3 cellular contexts compared by ENCODE assay signal in genomic region chr7:55553087-55553345, GRCh38.
TF ChIP-seq lines count a peak whose summit lies in the region.

No MANE protein-coding gene starts in this region.

TF ChIP-seq in A549, 52 proteins besides CTCF, POLR2A, EP300 and RAD21:
- no peak for TF ChIP-seq HOXA7 (CRISPR knock-in tag; IDR thresholded peaks at IDR 0.05)
- no peak for TF ChIP-seq GATA3 (IDR thresholded peaks at IDR 0.05; ENCODE audit: borderline replicate concordance)
- no peak for TF ChIP-seq ELK1 (IDR thresholded peaks at IDR 0.05; ENCODE audit: low read depth, low read length)
- TF ChIP-seq EHF (CRISPR knock-in tag; IDR thresholded peaks at IDR 0.05): no peak
- TF ChIP-seq JUN (IDR thresholded peaks at IDR 0.05): no peak
- TF ChIP-seq USF2 (IDR thresholded peaks at IDR 0.05): no peak
- no peak for TF ChIP-seq HOXB5 (CRISPR knock-in tag; IDR thresholded peaks at IDR 0.05)
- no peak for TF ChIP-seq FOXS1 (CRISPR knock-in tag; IDR thresholded peaks at IDR 0.05)

TF ChIP-seq in IMR-90, 13 proteins besides CTCF, POLR2A, EP300 and RAD21:
- TF ChIP-seq SMC3 (IDR thresholded peaks at IDR 0.05; ENCODE audit: low read depth, low read length): no peak
- no peak for TF ChIP-seq MXI1 (IDR thresholded peaks at IDR 0.05; ENCODE audit: borderline replicate concordance, low read depth, low read length)
- no peak for TF ChIP-seq USF2 (IDR thresholded peaks at IDR 0.05; ENCODE audit: low read depth, low read length)
- TF ChIP-seq RCOR1 (IDR thresholded peaks at IDR 0.05; ENCODE audit: insufficient replicate concordance, low read length): no peak
- no peak for TF ChIP-seq MAZ (IDR thresholded peaks at IDR 0.05; ENCODE audit: borderline replicate concordance, low read depth, low read length)
- TF ChIP-seq CEBPB (IDR thresholded peaks at IDR 0.05; ENCODE audit: low read depth, low read length): no peak
- no peak for TF ChIP-seq NFE2L2 (IDR thresholded peaks at IDR 0.05; ENCODE audit: low read depth, low read length)
- no peak for TF ChIP-seq ELK1 (IDR thresholded peaks at IDR 0.05; ENCODE audit: borderline replicate concordance, low read depth, low read length)
- TF ChIP-seq BHLHE40 (IDR thresholded peaks at IDR 0.05; ENCODE audit: low read depth, low read length): no peak
- TF ChIP-seq CHD1 (IDR thresholded peaks at IDR 0.05; ENCODE audit: low read depth, low read length): no peak
- no peak for TF ChIP-seq FOS (IDR thresholded peaks at IDR 0.05; ENCODE audit: low read depth, low read length)
- TF ChIP-seq MAFK (IDR thresholded peaks at IDR 0.05; ENCODE audit: low read depth, low read length): no peak
- no peak for TF ChIP-seq RFX5 (IDR thresholded peaks at IDR 0.05; ENCODE audit: low read depth, low read length)

TF ChIP-seq in neural cell, 6 proteins besides CTCF, POLR2A, EP300 and RAD21:
- TF ChIP-seq TAF1 (IDR thresholded peaks at IDR 0.05; ENCODE audit: low read depth) (no peak), REST (IDR thresholded peaks at IDR 0.05; ENCODE audit: borderline replicate concordance) (no peak), EZH2 (IDR thresholded peaks at IDR 0.05; ENCODE audit: borderline replicate concordance, insufficient read depth, low read length, poor library complexity, severe bottlenecking) (no peak), POLR2AphosphoS5 (IDR thresholded peaks at IDR 0.05) (no peak), MXI1 (conservative IDR thresholded peaks at IDR 0.05; ENCODE audit: poor library complexity, severe bottlenecking) (no peak), SMC3 (conservative IDR thresholded peaks at IDR 0.05; ENCODE audit: poor library complexity) (no peak)
